In genomic region chr2:26299488-26300092, GRCh38 we compare ENCODE assay signal across 9 cellular contexts. TPM values are rescaled to one million over a fixed set of nuclear protein-coding genes. Genes with fewer than 3 reads are reported as not detected.
DNase-seq lines count a peak whose midpoint lies in the region; ATAC-seq, FAIRE-seq and TF ChIP-seq lines count a peak whose summit lies in the region.
"Had no signal": no experiment of that assay in that cellular context is flagged by ENCODE, and none has a peak within 500 bp of the region (broad histone marks: within the 10 kb centered on the region; RNA-seq: fewer than 3 reads in every experiment).

No MANE protein-coding gene starts in this region.

- no peak for FAIRE-seq in D721Med (lab: Jason Lieb, UNC)

- H3K27me3 ChIP-seq in CD4-positive, alpha-beta T cell (ENCODE audit: control insufficient read depth, insufficient read depth, low read length) = no peaks in the 10 kb centered on the region
- no peaks in the 10 kb centered on the region for H3K27me3 ChIP-seq in HCT116 (ENCODE audit: insufficient read depth, low read length)
- no peaks in the 10 kb centered on the region for H3K27me3 ChIP-seq in heart left ventricle
- H3K27me3 ChIP-seq in prostate gland (replicated peaks; ENCODE audit: insufficient read depth) = no peaks in the 10 kb centered on the region

- H3K79me2 ChIP-seq in HCT116 (ENCODE audit: insufficient read depth, low read length) = no peaks in the 10 kb centered on the region

- no peaks in the 10 kb centered on the region for H4K20me1 ChIP-seq in HCT116 (ENCODE audit: insufficient read depth)

- no peaks in the 10 kb centered on the region for H3K9me3 Mint-ChIP-seq in CD4-positive, alpha-beta T cell
- H3K9me3 Mint-ChIP-seq in activated CD4-positive, alpha-beta T cell treated with anti-CD3 and anti-CD28 coated beads, Interleukin-2, amount 10 ng/mL, durations not matched to agents 7 days and 5 days = no peaks in the 10 kb centered on the region

- CTCF ChIA-PET in CD4-positive, alpha-beta T cell (lab: Charles Lee) = interaction anchor here (0.7 to 1.6 kb wide), 2 partner anchors 15 to 55 kb away, joined by 3 to 4 read pairs; partner anchors contain the start of genes HADHA and HADHB
- CTCF ChIA-PET in HCT116 (lab: Charles Lee) = no interaction called here
- CTCF ChIA-PET in activated CD4-positive, alpha-beta T cell treated with anti-CD3 and anti-CD28 coated beads, Interleukin-2, amount 10 ng/mL, durations not matched to agents 7 days and 5 days (lab: Charles Lee) = interaction anchor here (1.3 to 1.7 kb wide), 2 partner anchors 10 to 19 kb away, joined by 3 read pairs; no protein-coding TSS in a partner anchor

- TF ChIP-seq CTCF in CD4-positive, alpha-beta T cell (IDR thresholded peaks at IDR 0.05) = no peak
- no peak for TF ChIP-seq CTCF in HCT116 (IDR thresholded peaks at IDR 0.05 in 2 of 3, conservative IDR thresholded peaks at IDR 0.05 in 1 of 3; ENCODE audit: borderline replicate concordance in 1 of 3, insufficient read depth in 1 of 3, low read depth in 2 of 3, low read length in 2 of 3)
- no peak for TF ChIP-seq CTCF in heart left ventricle (IDR thresholded peaks at IDR 0.05)
- TF ChIP-seq CTCF in prostate gland (IDR thresholded peaks at IDR 0.05) = no peak
- TF ChIP-seq CTCF in D721Med (IDR thresholded peaks at IDR 0.05; ENCODE audit: insufficient read depth, missing control alignments) = no peak

- no peak overlapping the region for H3K4me3 Mint-ChIP-seq in CD4-positive, alpha-beta T cell
- H3K4me3 Mint-ChIP-seq in activated CD4-positive, alpha-beta T cell treated with anti-CD3 and anti-CD28 coated beads, Interleukin-2, amount 10 ng/mL, durations not matched to agents 7 days and 5 days = no peak overlapping the region

- intact Hi-C loops in CD4-positive, alpha-beta T cell (cut with DNase I, micrococcal nuclease) = loop anchor here (1.0 to 5.0 kb wide), 4 partner anchors 31 to 55 kb away; partner anchors contain the start of genes HADHA (in 2 of the 2), HADHB (in 2 of the 2), ADGRF3 (in 1 of the 2) and SELENOI (in 1 of the 2)
- intact Hi-C loops in HCT116 (cut with micrococcal nuclease) = no loop called here
- intact Hi-C loops in heart left ventricle (cut with DNase I) = no loop called here
- intact Hi-C loops in prostate gland (cut with DNase I) = loop anchor here (5.0 kb wide), 1 partner anchor 52 kb away; no protein-coding TSS in a partner anchor

- no peaks in the 10 kb centered on the region for H3K9me3 ChIP-seq in CD4-positive, alpha-beta T cell (ENCODE audit: control insufficient read depth, low read length)
- H3K9me3 ChIP-seq in HCT116 (ENCODE audit: control insufficient read depth in 1 of 2, insufficient read depth in 1 of 2, low read depth in 1 of 2, low read length in 2 of 2) (no peaks in the 10 kb centered on the region), heart left ventricle (no peaks in the 10 kb centered on the region), prostate gland (no peaks in the 10 kb centered on the region)

- H3K36me3 Mint-ChIP-seq in CD4-positive, alpha-beta T cell (ENCODE audit: low read depth) = peaks cover 10% of the 10 kb centered on the region
- no peaks in the 10 kb centered on the region for H3K36me3 Mint-ChIP-seq in activated CD4-positive, alpha-beta T cell treated with anti-CD3 and anti-CD28 coated beads, Interleukin-2, amount 10 ng/mL, durations not matched to agents 7 days and 5 days (ENCODE audit: low read depth)

- 3 to 10% (median 6%) methylated on average over 7 of the region's 7 CpGs for WGBS in heart left ventricle, 4 donors
- WGBS in prostate gland = 0% methylated on average over 7 of the region's 7 CpGs

- BruUV-seq in HCT116 (replicated peaks; lab: Mats Ljungman, UMichigan) = no TSS peak

- no peak overlapping the region for H3K27ac Mint-ChIP-seq in CD4-positive, alpha-beta T cell
- H3K27ac Mint-ChIP-seq in activated CD4-positive, alpha-beta T cell treated with anti-CD3 and anti-CD28 coated beads, Interleukin-2, amount 10 ng/mL, durations not matched to agents 7 days and 5 days = no peak overlapping the region

- TF ChIP-seq POLR2A in HCT116 (IDR thresholded peaks at IDR 0.05; ENCODE audit: borderline replicate concordance, extremely low read depth, insufficient read depth, insufficient read length) (no peak), heart left ventricle (IDR thresholded peaks at IDR 0.05) (no peak), prostate gland (IDR thresholded peaks at IDR 0.05) (peak; percentile 14)

- H3K4me1 Mint-ChIP-seq in CD4-positive, alpha-beta T cell (ENCODE audit: low read depth) = no peaks in the 10 kb centered on the region
- H3K4me1 Mint-ChIP-seq in activated CD4-positive, alpha-beta T cell treated with anti-CD3 and anti-CD28 coated beads, Interleukin-2, amount 10 ng/mL, durations not matched to agents 7 days and 5 days = no peaks in the 10 kb centered on the region

- H3K4me1 ChIP-seq in HCT116 (ENCODE audit: control insufficient read depth in 1 of 2, insufficient read depth in 2 of 2, low read length in 2 of 2) (peaks cover 5 to 15% of the 10 kb centered on the region in 2 experiments; a peak in 2 of 4 replicates), heart left ventricle (peaks cover 0 to 19% (median 5%) of the 10 kb centered on the region in 12 donors), prostate gland (replicated peaks) (no peaks in the 10 kb centered on the region)

- no peak overlapping the region; a peak in 1 of 4 replicates for H3K4me3 ChIP-seq in HCT116 (replicated peaks in 1 of 2; ENCODE audit: low read depth in 1 of 2, low read length in 2 of 2)
- peak overlapping the region; percentile 35 to 82 (median 61) for H3K4me3 ChIP-seq in heart left ventricle
- H3K4me3 ChIP-seq in prostate gland = peak overlapping the region; percentile 31 to 38

- H3K27me3 Mint-ChIP-seq in CD4-positive, alpha-beta T cell = no peaks in the 10 kb centered on the region
- H3K27me3 Mint-ChIP-seq in activated CD4-positive, alpha-beta T cell treated with anti-CD3 and anti-CD28 coated beads, Interleukin-2, amount 10 ng/mL, durations not matched to agents 7 days and 5 days = peaks cover 5% of the 10 kb centered on the region

- peak overlapping the region; percentile 62 for H3K27ac ChIP-seq in CD4-positive, alpha-beta T cell (ENCODE audit: low read depth, low read length)
- H3K27ac ChIP-seq in HCT116 (ENCODE audit: low read depth, low read length) (no peak overlapping the region), heart left ventricle (peak overlapping the region in 11 of 12 donors; percentile 28 to 94 (median 68)), prostate gland (peak overlapping the region; percentile 85 to 95)

- 0 out of 2 replicates have a peak overlapping the region, but pooled peaks have one; percentile 30 for H3K9ac ChIP-seq in HCT116 (ENCODE audit: low read length)

- RAD21 ChIA-PET in HCT116 (lab: Charles Lee; ENCODE audit: low non-redundant PET in 1 of 2, low total read pairs in 2 of 2, uncharacterized antibody in 2 of 2, unreplicated experiment in 2 of 2) = no interaction called here

- no peaks in the 10 kb centered on the region for H3K9me2 ChIP-seq in HCT116 (ENCODE audit: insufficient read depth)

- peak overlapping the region; percentile 30 for H3K4me2 ChIP-seq in HCT116 (ENCODE audit: low read length)

- peak in 4 of 10 experiments; percentile 9 to 41 (median 14) for DNase-seq in CD4-positive, alpha-beta T cell
- DNase-seq in HCT116 (ENCODE audit: low read depth, low spot score) = no peak
- peak; percentile 30 for DNase-seq in activated CD4-positive, alpha-beta T cell treated with anti-CD3 and anti-CD28 coated beads, Interleukin-2, amount 10 ng/mL, durations not matched to agents 7 days and 5 days
- no peak for DNase-seq in heart left ventricle
- no peak for DNase-seq in prostate gland (ENCODE audit: low spot score)
- DNase-seq in putamen (ENCODE audit: low spot score) = no peak
- DNase-seq in D721Med (ENCODE audit: insufficient read length, low spot score) = no peak

- no peaks in the 10 kb centered on the region for H3K36me3 ChIP-seq in HCT116 (ENCODE audit: control insufficient read depth in 1 of 2, insufficient read depth in 2 of 2, low read length in 2 of 2)
- H3K36me3 ChIP-seq in heart left ventricle = no peaks in the 10 kb centered on the region
- H3K36me3 ChIP-seq in prostate gland = no peaks in the 10 kb centered on the region

- POLR2A ChIA-PET in CD4-positive, alpha-beta T cell (lab: Charles Lee) = interaction anchor here (0.8 to 3.5 kb wide), 14 partner anchors 9 to 1026 kb away, joined by 3 to 52 read pairs (median 4); partner anchors contain the start of genes ADGRF3, ASXL2, HADHA and HADHB
- POLR2A ChIA-PET in HCT116 (lab: Charles Lee) = no interaction called here
- POLR2A ChIA-PET in activated CD4-positive, alpha-beta T cell treated with anti-CD3 and anti-CD28 coated beads, Interleukin-2, amount 10 ng/mL, durations not matched to agents 7 days and 5 days (lab: Charles Lee) = interaction anchor here (0.5 kb wide), 1 partner anchor 682 kb away, joined by 3 read pairs; no protein-coding TSS in a partner anchor

- H2AFZ ChIP-seq in HCT116 (ENCODE audit: low read depth, low read length, poor library complexity, severe bottlenecking) = no peak overlapping the region

- TF ChIP-seq RAD21 in HCT116 (IDR thresholded peaks at IDR 0.05; ENCODE audit: low read depth) = no peak

- peak; percentile 46 for ATAC-seq in CD4-positive, alpha-beta T cell (ENCODE audit: poor library complexity)
- no peak for ATAC-seq in HCT116
- ATAC-seq in heart left ventricle = peak; percentile 43 to 62 (median 56)
- ATAC-seq in GM19455 (IDR thresholded peaks at IDR 0.05; ENCODE audit: unreplicated experiment) = no peak

RNA-seq across cellular contexts. Expression of gene SELENOI, which starts 46.4 kb away (rescaled TPM):
- total RNA-seq in CD4-positive, alpha-beta T cell = 10 to 100 TPM; 27.7 to 31.5 TPM
- 63.3 TPM for total RNA-seq in HCT116 (2021; ENCODE audit: unreplicated experiment)
- 7.1 and 12.0 TPM in 2 replicates for polyA plus RNA-seq in HCT116 (2012)
- 10 to 100 TPM; 26.9 to 29.7 TPM for total RNA-seq in activated CD4-positive, alpha-beta T cell treated with anti-CD3 and anti-CD28 coated beads, Interleukin-2, amount 10 ng/mL, durations not matched to agents 7 days and 5 days
- total RNA-seq in heart left ventricle = 10 to 100 TPM in 6 of 9 donors, 1 to 10 TPM in 3; 8.1 to 14.9 (median 12.0) TPM
- polyA plus RNA-seq in heart left ventricle = 10 to 100 TPM in 1 of 2 donors, 1 to 10 TPM in 1; 1.9 to 10.2 TPM
- total RNA-seq in prostate gland = 10 to 100 TPM; 14.4 to 15.6 TPM

RNA-seq across cellular contexts. Expression of gene ADGRF3, which starts 47.0 kb away (rescaled TPM):
- total RNA-seq in CD4-positive, alpha-beta T cell = 1 to 10 TPM in 1 of 2 experiments, under 1 TPM in 1; 0.96 to 1.3 TPM
- not detected for total RNA-seq in HCT116 (2021; ENCODE audit: unreplicated experiment)
- polyA plus RNA-seq in HCT116 (2012) = 0.01 and 0.12 TPM in 2 replicates
- 1 to 10 TPM; 6.5 to 7.4 TPM for total RNA-seq in activated CD4-positive, alpha-beta T cell treated with anti-CD3 and anti-CD28 coated beads, Interleukin-2, amount 10 ng/mL, durations not matched to agents 7 days and 5 days
- under 1 TPM in 2 of 9 donors, not detected in 7; 0.13 to 0.69 TPM for total RNA-seq in heart left ventricle
- polyA plus RNA-seq in heart left ventricle = under 1 TPM in 1 of 2 donors, not detected in 1; 0.08 TPM
- total RNA-seq in prostate gland = under 1 TPM in 1 of 2 donors, not detected in 1; 0.34 TPM
- total RNA-seq: subcutaneous adipose tissue had no signal

RNA-seq across cellular contexts. Expression of gene HADHB, which starts 54.9 kb away (rescaled TPM):
- total RNA-seq in CD4-positive, alpha-beta T cell = 10 to 100 TPM; 25.2 to 30.3 TPM
- 65.5 TPM for total RNA-seq in HCT116 (2021; ENCODE audit: unreplicated experiment)
- polyA plus RNA-seq in HCT116 (2012) = 42.9 and 43.2 TPM in 2 replicates
- total RNA-seq in activated CD4-positive, alpha-beta T cell treated with anti-CD3 and anti-CD28 coated beads, Interleukin-2, amount 10 ng/mL, durations not matched to agents 7 days and 5 days = 10 to 100 TPM; 65.2 to 72.7 TPM
- total RNA-seq in heart left ventricle = 1,000 to 10,000 TPM in 4 of 9 donors, 100 to 1,000 TPM in 5; 684 to 1,915 (median 836) TPM
- 100 to 1,000 TPM; 526 TPM for polyA plus RNA-seq in heart left ventricle
- total RNA-seq in prostate gland = 100 to 1,000 TPM; 119 to 130 TPM

RNA-seq across cellular contexts. Expression of gene HADHA, which starts 55.2 kb away (rescaled TPM):
- 10 to 100 TPM; 72.4 to 73.7 TPM for total RNA-seq in CD4-positive, alpha-beta T cell
- total RNA-seq in HCT116 (2021; ENCODE audit: unreplicated experiment) (101 TPM), heart left ventricle (100 to 1,000 TPM; 285 to 786 (median 407) TPM), prostate gland (100 to 1,000 TPM in 1 of 2 donors, 10 to 100 TPM in 1; 96.6 to 107 TPM)
- polyA plus RNA-seq in HCT116 (2012) = 67.9 and 85.4 TPM in 2 replicates
- total RNA-seq in activated CD4-positive, alpha-beta T cell treated with anti-CD3 and anti-CD28 coated beads, Interleukin-2, amount 10 ng/mL, durations not matched to agents 7 days and 5 days = 100 to 1,000 TPM; 117 to 124 TPM
- polyA plus RNA-seq in heart left ventricle = 100 to 1,000 TPM; 202 to 235 TPM

Comparison
In these comparisons a context has a peak if more than half of its experiments do, and no peak if none do; other contexts are left out.
1. ATAC-seq: peak in CD4-positive, alpha-beta T cell (single experiment) and heart left ventricle (4 of 4); none in HCT116 (single experiment) and GM19455 (single experiment).
2. H3K4me3 ChIP-seq: peak in heart left ventricle (12 of 12) and prostate gland (2 of 2); none in HCT116 (0 of 2).
3. RNA of gene HADHB, which starts 54.9 kb away (total RNA-seq): 684 to 1,915 TPM in heart left ventricle; 119 to 130 TPM in prostate gland, 65.2 to 72.7 TPM in activated CD4-positive, alpha-beta T cell treated with anti-CD3 and anti-CD28 coated beads, Interleukin-2, amount 10 ng/mL, durations not matched to agents 7 days and 5 days, 65.5 TPM in HCT116 (single experiment) and 25.2 to 30.3 TPM in CD4-positive, alpha-beta T cell; every median in the first group is over 4 times any median in the second.
4. intact Hi-C loops: an anchor here in CD4-positive, alpha-beta T cell (1.0 to 5.0 kb wide) and prostate gland (5.0 kb wide); none called in HCT116 and heart left ventricle.